ENCODE assay signal across 8 cellular contexts in the genomic region with DNA sequence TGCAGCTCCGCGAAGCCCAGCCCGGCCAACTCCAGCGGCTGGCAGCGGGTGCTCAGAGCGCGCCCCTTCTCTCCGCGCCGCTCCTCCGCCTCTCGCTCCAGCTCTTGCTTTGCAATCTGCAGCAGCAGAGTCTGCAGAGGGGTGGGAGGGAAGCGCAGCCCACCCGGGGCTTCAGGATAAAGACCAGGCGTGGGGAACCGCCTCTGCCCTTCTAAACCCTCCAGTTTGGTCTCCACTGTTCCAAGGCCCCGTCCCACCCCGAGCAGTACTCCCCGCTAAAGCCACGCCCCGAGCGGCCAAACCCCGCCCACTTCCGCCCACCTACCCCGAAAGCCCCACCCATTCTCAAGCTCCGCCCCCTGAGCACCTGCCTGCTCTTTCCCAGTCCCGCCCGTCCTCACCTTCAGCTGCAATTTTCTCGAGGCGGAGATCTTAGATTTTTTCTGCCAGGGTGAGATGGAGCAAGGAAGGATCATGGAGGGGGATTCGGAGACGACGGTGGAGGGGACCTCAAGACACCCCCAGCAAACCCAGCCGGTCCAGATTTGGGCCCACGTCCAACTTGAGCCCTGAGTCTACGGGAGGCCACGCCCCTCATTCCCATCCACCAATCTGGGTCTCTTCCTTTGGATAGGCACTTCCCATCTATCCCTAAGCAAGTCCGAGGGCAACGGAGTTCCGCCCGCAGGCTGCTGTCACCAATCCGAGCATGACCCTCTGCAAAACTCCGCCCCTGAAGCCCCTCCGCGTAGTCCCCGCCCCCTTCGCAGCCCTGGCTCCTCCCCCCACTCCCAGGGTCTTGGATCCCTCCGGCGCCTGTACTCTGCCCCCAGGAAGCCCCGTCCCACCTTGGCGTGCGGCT. TPM values are rescaled to one million over a fixed set of nuclear protein-coding genes. Genes with fewer than 3 reads are reported as not detected.
DNase-seq lines count a peak whose midpoint lies in the region; ATAC-seq and TF ChIP-seq lines count a peak whose summit lies in the region.

No MANE protein-coding gene starts in this region.

- CTCF ChIA-PET in RWPE1 (lab: Yijun Ruan, JAX), result interaction anchor here (0.9 kb wide), 1 partner anchor 10 kb away, joined by 4 read pairs; no protein-coding TSS in a partner anchor

- H3K4me1 ChIP-seq in prostate gland (replicated peaks), result no peaks in the 10 kb centered on the region

- H3K9me3 Mint-ChIP-seq in nephron progenitor cell, result peaks cover 14% of the 10 kb centered on the region

- H3K27me3 ChIP-seq in prostate gland (replicated peaks; ENCODE audit: insufficient read depth), result peaks cover 26% of the 10 kb centered on the region

- intact Hi-C loops in prostate gland (cut with DNase I), result no loop called here

- peak overlapping the region; percentile 58 for H3K27ac ChIP-seq in RWPE1
- no peak overlapping the region for H3K27ac ChIP-seq in prostate gland

- no peak for TF ChIP-seq POLR2A in prostate gland (IDR thresholded peaks at IDR 0.05)

- H3K4me3 ChIP-seq in epithelial cell of esophagus (ENCODE audit: low read length) (peak overlapping the region; percentile 14), prostate gland (no peak overlapping the region)

- DNase-seq in AG08395 (ENCODE audit: low spot score), result peak; percentile 68
- peak; percentile 61 for DNase-seq in HK-2 (ENCODE audit: unreplicated experiment)
- peak; percentile 79 for DNase-seq in RWPE1 (ENCODE audit: low spot score)
- DNase-seq in epithelial cell of esophagus (ENCODE audit: low read depth), result peak; percentile 49
- peak; percentile 93 for DNase-seq in nephron progenitor cell
- no peak for DNase-seq in prostate gland (ENCODE audit: low spot score)

- H3K36me3 Mint-ChIP-seq in nephron progenitor cell (ENCODE audit: low read depth), result peaks cover 10% of the 10 kb centered on the region

- peaks cover 58% of the 10 kb centered on the region for H3K27me3 Mint-ChIP-seq in nephron progenitor cell (ENCODE audit: low read depth, poor library complexity)

- no peak for ATAC-seq in HG03135 (IDR thresholded peaks at IDR 0.05; ENCODE audit: unreplicated experiment)
- ATAC-seq in HG02852 (IDR thresholded peaks at IDR 0.05; ENCODE audit: unreplicated experiment), result no peak

- H3K36me3 ChIP-seq in prostate gland, result no peaks in the 10 kb centered on the region

- H3K27ac Mint-ChIP-seq in nephron progenitor cell, result no peak overlapping the region

- no peaks in the 10 kb centered on the region for H3K9me3 ChIP-seq in prostate gland

- POLR2A ChIA-PET in RWPE1 (lab: Yijun Ruan, JAX; ENCODE audit: low non-redundant PET), result no interaction called here

- TF ChIP-seq CTCF in RWPE1 (conservative IDR thresholded peaks at IDR 0.05; ENCODE audit: low read depth) (no peak), epithelial cell of esophagus (IDR thresholded peaks at IDR 0.05; ENCODE audit: insufficient read depth, low read depth, low read length, missing control alignments) (no peak), nephron progenitor cell (IDR thresholded peaks at IDR 0.05) (no peak), prostate gland (IDR thresholded peaks at IDR 0.05) (no peak)

- H3K4me1 Mint-ChIP-seq in nephron progenitor cell, result peaks cover 23% of the 10 kb centered on the region

- peak overlapping the region; percentile 83 for H3K4me3 Mint-ChIP-seq in nephron progenitor cell

- WGBS in prostate gland, result 2% methylated on average over 52 of the region's 52 CpGs

RNA-seq across cellular contexts. Expression of gene TNNI3, which starts 1.1 kb away (rescaled TPM):
- 10 to 100 TPM in 1 of 2 donors, not detected in 1; 12.4 TPM for total RNA-seq in prostate gland

RNA-seq across cellular contexts. Expression of gene TNNT1, which starts 7.4 kb away (rescaled TPM):
- 10 to 100 TPM in 1 of 2 donors, 1 to 10 TPM in 1; 8.5 to 87.9 TPM for total RNA-seq in prostate gland

RNA-seq across cellular contexts. Expression of gene DNAAF3, which starts 10.0 kb away (rescaled TPM):
- total RNA-seq in prostate gland, result 10 to 100 TPM in 1 of 2 donors, under 1 TPM in 1; 0.55 to 16.1 TPM

RNA-seq across cellular contexts. Expression of gene SYT5, which starts 23.7 kb away (rescaled TPM):
- total RNA-seq in prostate gland, result 1 to 10 TPM in 1 of 2 donors, not detected in 1; 4.3 TPM

RNA-seq across cellular contexts. Expression of gene PPP1R12C, which starts 39.0 kb away (rescaled TPM):
- 100 to 1,000 TPM in 1 of 2 donors, 10 to 100 TPM in 1; 67.8 to 164 TPM for total RNA-seq in prostate gland
